ENCODE assay signal across 8 cellular contexts in genomic region chr17:34961093-34961911, GRCh38. TPM values are rescaled to one million over a fixed set of nuclear protein-coding genes. Genes with fewer than 3 reads are reported as not detected.
A peak's percentile ranks its signal among the peaks of the same experiment; 100 is the strongest.
DNase-seq lines count a peak whose midpoint lies in the region; ATAC-seq and TF ChIP-seq lines count a peak whose summit lies in the region.

TSS of gene CCT6B (minus strand) at chr17:34961460. CDS start at chr17:34961393, 67 bp downstream.
TSS of gene ZNF830 (plus strand) at chr17:34961540. CDS start at chr17:34961567, 27 bp downstream.

- H3K9me3 ChIP-seq in ovary = no peaks in the 10 kb centered on the region
- H3K9me3 ChIP-seq in thyroid gland = no peaks in the 10 kb centered on the region

- intact Hi-C loops in Right ventricle myocardium superior (cut with DNase I) = no loop called here
- intact Hi-C loops in ovary (cut with DNase I) = loop anchor here in 2 of 4 donors (10.0 kb wide), 1 partner anchor 123 kb away; no protein-coding TSS in a partner anchor
- intact Hi-C loops in thyroid gland (cut with DNase I) = no loop called here

- no peak for TF ChIP-seq CTCF in ovary (IDR thresholded peaks at IDR 0.05)
- TF ChIP-seq CTCF in thyroid gland (IDR thresholded peaks at IDR 0.05) = peak in 1 of 6 experiments; percentile 13

- DNase-seq in NCI-H1105 treated with DMSO at 0.1 percent for 48 hours (lab: John Stamatoyannopoulos, UW) (peak; percentile 89), SKM-1 treated with dmso at 0.1 percent for 144 hours (lab: John Stamatoyannopoulos, UW; ENCODE audit: unreplicated experiment) (peak; percentile 86), Right ventricle myocardium superior (peak; percentile 94), ovary (peak; percentile 90 to 94 (median 93)), thyroid gland (peak; percentile 92 to 94)
- peak; percentile 77 for DNase-seq in activated naive CD8-positive, alpha-beta T cell treated with anti-CD3 and anti-CD28 coated beads, Interleukin-2, amount 50 U/mL, for 16 hours (ENCODE audit: low read depth, low spot score)

- H3K36me3 ChIP-seq in ovary = no peaks in the 10 kb centered on the region
- H3K36me3 ChIP-seq in thyroid gland = peaks cover 6 to 12% of the 10 kb centered on the region in 2 donors

- peaks cover 5% of the 10 kb centered on the region for H3K4me1 ChIP-seq in ovary (ENCODE audit: insufficient read depth)
- H3K4me1 ChIP-seq in thyroid gland = peaks cover 11 to 17% of the 10 kb centered on the region in 2 donors

- peak; percentile 84 for TF ChIP-seq POLR2A in GM10847 (IDR thresholded peaks at IDR 0.05; ENCODE audit: extremely low read depth, insufficient read length)
- peak; percentile 80 for TF ChIP-seq POLR2A in ovary (IDR thresholded peaks at IDR 0.05)
- TF ChIP-seq POLR2A in thyroid gland (IDR thresholded peaks at IDR 0.05) = peak in 1 of 2 donors; percentile 86

- no peak for TF ChIP-seq EP300 in ovary (IDR thresholded peaks at IDR 0.05)

- 0% methylated on average over 65 of the region's 65 CpGs for WGBS in ovary, 3 donors
- 0 to 1% methylated on average over 50 to 53 of the region's 65 CpGs for WGBS in thyroid gland, 2 donors

- peak within 1 kb of the TSS; percentile 75 to 79 for H3K27ac ChIP-seq in ovary
- peak within 1 kb of the TSS; percentile 78 to 94 (median 92) for H3K27ac ChIP-seq in thyroid gland

- peak; percentile 93 for ATAC-seq in HG02642 (IDR thresholded peaks at IDR 0.05; ENCODE audit: poor library complexity, unreplicated experiment)
- peak; percentile 100 for ATAC-seq in Right ventricle myocardium superior (ENCODE audit: poor library complexity)

- H3K27me3 ChIP-seq in ovary (no peaks in the 10 kb centered on the region), thyroid gland (no peaks in the 10 kb centered on the region)

- H3K4me3 ChIP-seq in ovary (peak within 1 kb of the TSS; percentile 89), thyroid gland (replicated peaks in 1 of 3) (peak within 1 kb of the TSS; percentile 67 to 91 (median 91))

RNA-seq across cellular contexts. Expression of gene CCT6B, which starts in this region (rescaled TPM):
- total RNA-seq in Right ventricle myocardium superior = 1.8 TPM
- 1 to 10 TPM; 2.6 to 5.8 (median 3.9) TPM for total RNA-seq in ovary
- polyA plus RNA-seq in ovary = 1 to 10 TPM; 1.7 TPM
- total RNA-seq in thyroid gland = 1 to 10 TPM; 3.8 to 6.8 (median 4.4) TPM

RNA-seq across cellular contexts. Expression of gene ZNF830, which starts in this region (rescaled TPM):
- total RNA-seq in Right ventricle myocardium superior (8.9 TPM), ovary (10 to 100 TPM; 13.2 to 23.1 (median 19.0) TPM), thyroid gland (10 to 100 TPM; 13.1 to 25.1 (median 17.0) TPM)
- 10 to 100 TPM; 15.6 to 29.0 TPM for polyA plus RNA-seq in ovary

Comparison
In these comparisons a context has a peak if more than half of its experiments do, and no peak if none do; other contexts are left out.
1. Peak in every context shown above with its lines: DNase-seq, ATAC-seq, H3K4me3 ChIP-seq and H3K27ac ChIP-seq.